ENCODE assay signal across 1 cellular context in the genomic region with DNA sequence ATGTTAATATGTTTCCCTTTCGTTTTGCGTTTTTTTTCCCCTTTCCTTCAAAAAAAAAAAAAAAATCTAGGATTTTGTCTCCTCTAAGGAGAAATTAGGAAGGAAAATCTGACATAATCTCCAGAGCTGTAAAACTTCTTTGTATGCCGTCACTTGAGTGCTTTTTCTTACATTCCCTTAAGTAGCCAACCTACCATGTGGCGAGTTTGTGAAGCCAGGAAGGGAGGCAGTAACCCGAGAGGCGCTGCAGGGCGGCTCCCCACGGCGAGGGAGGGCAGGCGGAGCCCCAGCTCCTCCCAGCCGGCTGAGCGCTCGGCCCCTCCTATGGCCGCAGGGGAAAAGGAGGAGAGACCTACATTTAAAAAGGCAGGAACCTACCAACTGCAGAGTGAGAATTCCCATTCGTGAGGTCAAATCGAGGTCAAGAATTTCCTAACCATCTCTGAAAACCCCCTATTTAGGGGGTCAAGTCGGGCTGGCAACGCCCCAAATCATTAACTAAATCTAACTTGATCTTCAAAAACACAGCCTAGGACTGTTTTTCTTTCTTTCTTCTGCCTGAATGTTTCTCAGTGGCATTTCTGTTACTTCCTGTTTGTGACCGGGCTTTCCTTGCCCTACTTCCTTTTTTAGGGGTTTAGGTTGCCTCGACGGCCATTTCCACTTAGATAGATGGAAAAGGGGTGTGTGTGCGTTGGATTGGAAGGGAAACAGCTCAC.
TF ChIP-seq lines count a peak whose summit lies in the region.

No MANE protein-coding gene starts in this region.

TF ChIP-seq in K562, 482 proteins besides CTCF, POLR2A, EP300 and RAD21 (continued from another document and continues in another):
- TF ChIP-seq, protein P1, sequence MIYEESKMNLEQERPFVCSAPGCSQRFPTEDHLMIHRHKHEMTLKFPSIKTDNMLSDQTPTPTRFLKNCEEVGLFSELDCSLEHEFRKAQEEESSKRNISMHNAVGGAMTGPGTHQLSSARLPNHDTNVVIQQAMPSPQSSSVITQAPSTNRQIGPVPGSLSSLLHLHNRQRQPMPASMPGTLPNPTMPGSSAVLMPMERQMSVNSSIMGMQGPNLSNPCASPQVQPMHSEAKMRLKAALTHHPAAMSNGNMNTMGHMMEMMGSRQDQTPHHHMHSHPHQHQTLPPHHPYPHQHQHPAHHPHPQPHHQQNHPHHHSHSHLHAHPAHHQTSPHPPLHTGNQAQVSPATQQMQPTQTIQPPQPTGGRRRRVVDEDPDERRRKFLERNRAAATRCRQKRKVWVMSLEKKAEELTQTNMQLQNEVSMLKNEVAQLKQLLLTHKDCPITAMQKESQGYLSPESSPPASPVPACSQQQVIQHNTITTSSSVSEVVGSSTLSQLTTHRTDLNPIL (CRISPR knock-in tag; IDR thresholded peaks at IDR 0.05), result no peak
- TF ChIP-seq, protein P2, sequence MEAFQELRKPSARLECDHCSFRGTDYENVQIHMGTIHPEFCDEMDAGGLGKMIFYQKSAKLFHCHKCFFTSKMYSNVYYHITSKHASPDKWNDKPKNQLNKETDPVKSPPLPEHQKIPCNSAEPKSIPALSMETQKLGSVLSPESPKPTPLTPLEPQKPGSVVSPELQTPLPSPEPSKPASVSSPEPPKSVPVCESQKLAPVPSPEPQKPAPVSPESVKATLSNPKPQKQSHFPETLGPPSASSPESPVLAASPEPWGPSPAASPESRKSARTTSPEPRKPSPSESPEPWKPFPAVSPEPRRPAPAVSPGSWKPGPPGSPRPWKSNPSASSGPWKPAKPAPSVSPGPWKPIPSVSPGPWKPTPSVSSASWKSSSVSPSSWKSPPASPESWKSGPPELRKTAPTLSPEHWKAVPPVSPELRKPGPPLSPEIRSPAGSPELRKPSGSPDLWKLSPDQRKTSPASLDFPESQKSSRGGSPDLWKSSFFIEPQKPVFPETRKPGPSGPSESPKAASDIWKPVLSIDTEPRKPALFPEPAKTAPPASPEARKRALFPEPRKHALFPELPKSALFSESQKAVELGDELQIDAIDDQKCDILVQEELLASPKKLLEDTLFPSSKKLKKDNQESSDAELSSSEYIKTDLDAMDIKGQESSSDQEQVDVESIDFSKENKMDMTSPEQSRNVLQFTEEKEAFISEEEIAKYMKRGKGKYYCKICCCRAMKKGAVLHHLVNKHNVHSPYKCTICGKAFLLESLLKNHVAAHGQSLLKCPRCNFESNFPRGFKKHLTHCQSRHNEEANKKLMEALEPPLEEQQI (IDR thresholded peaks at IDR 0.05), result peak; percentile 57; the same call in 1 of the 2 replicates
- TF ChIP-seq ZNF77 (CRISPR knock-in tag; IDR thresholded peaks at IDR 0.05) (no peak), ZC3H8 (IDR thresholded peaks at IDR 0.05) (no peak), BCL6 (CRISPR knock-in tag; IDR thresholded peaks at IDR 0.05) (no peak), PTTG1 (tag; IDR thresholded peaks at IDR 0.05; ENCODE audit: low read depth) (no peak), POLR2AphosphoS5 (IDR thresholded peaks at IDR 0.05; ENCODE audit: control insufficient read depth, insufficient read depth, low read depth, low read length) (no peak), COPS2 (conservative IDR thresholded peaks at IDR 0.05) (no peak), SRSF1 (IDR thresholded peaks at IDR 0.05; ENCODE audit: low read depth, low read length) (no peak), ZFP36 (IDR thresholded peaks at IDR 0.05; ENCODE audit: low read depth, low read length, partially characterized antibody) (no peak), LEF1 (IDR thresholded peaks at IDR 0.05) (peak; percentile 13; the same call in 1 of the 2 replicates), PHTF2 (CRISPR knock-in tag; IDR thresholded peaks at IDR 0.05) (no peak), NFIC (IDR thresholded peaks at IDR 0.05) (peak; percentile 25; the same call in 1 of the 2 replicates), FOXJ3 (CRISPR knock-in tag; IDR thresholded peaks at IDR 0.05) (no peak), ZFPM2 (CRISPR knock-in tag; IDR thresholded peaks at IDR 0.05) (no peak), HNRNPUL1 (IDR thresholded peaks at IDR 0.05; ENCODE audit: low read length) (no peak), TAF7 (tag; IDR thresholded peaks at IDR 0.05) (0 out of 2 replicates have a peak, but pooled peaks have one; percentile 18), TCF3 (CRISPR knock-in tag; IDR thresholded peaks at IDR 0.05) (no peak), HDAC3 (IDR thresholded peaks at IDR 0.05; ENCODE audit: borderline replicate concordance, partially characterized antibody) (no peak), ERF (CRISPR knock-in tag; IDR thresholded peaks at IDR 0.05) (no peak), TCFL5 (CRISPR knock-in tag; conservative IDR thresholded peaks at IDR 0.05) (no peak), MED1 (CRISPR knock-in tag; IDR thresholded peaks at IDR 0.05; ENCODE audit: borderline replicate concordance) (no peak), XRCC5 (IDR thresholded peaks at IDR 0.05; ENCODE audit: low read depth, low read length) (no peak), ZNF57 (CRISPR knock-in tag; IDR thresholded peaks at IDR 0.05) (no peak), ZNF3 (CRISPR knock-in tag; IDR thresholded peaks at IDR 0.05) (no peak), ZNF24 (IDR thresholded peaks at IDR 0.05) (no peak), ZNF695 (CRISPR knock-in tag; IDR thresholded peaks at IDR 0.05) (no peak), NFE2 (IDR thresholded peaks at IDR 0.05; ENCODE audit: low read depth) (no peak), POLR2AphosphoS2 (IDR thresholded peaks at IDR 0.05; ENCODE audit: low read length) (no peak), FOXP1 (CRISPR knock-in tag; IDR thresholded peaks at IDR 0.05) (no peak), ZNF324 (CRISPR knock-in tag; IDR thresholded peaks at IDR 0.05) (0 out of 2 replicates have a peak, but pooled peaks have one; percentile 33)
- TF ChIP-seq, protein P3, sequence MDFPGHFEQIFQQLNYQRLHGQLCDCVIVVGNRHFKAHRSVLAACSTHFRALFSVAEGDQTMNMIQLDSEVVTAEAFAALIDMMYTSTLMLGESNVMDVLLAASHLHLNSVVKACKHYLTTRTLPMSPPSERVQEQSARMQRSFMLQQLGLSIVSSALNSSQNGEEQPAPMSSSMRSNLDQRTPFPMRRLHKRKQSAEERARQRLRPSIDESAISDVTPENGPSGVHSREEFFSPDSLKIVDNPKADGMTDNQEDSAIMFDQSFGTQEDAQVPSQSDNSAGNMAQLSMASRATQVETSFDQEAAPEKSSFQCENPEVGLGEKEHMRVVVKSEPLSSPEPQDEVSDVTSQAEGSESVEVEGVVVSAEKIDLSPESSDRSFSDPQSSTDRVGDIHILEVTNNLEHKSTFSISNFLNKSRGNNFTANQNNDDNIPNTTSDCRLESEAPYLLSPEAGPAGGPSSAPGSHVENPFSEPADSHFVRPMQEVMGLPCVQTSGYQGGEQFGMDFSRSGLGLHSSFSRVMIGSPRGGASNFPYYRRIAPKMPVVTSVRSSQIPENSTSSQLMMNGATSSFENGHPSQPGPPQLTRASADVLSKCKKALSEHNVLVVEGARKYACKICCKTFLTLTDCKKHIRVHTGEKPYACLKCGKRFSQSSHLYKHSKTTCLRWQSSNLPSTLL (IDR thresholded peaks at IDR 0.05), result no peak
- TF ChIP-seq, protein P4, sequence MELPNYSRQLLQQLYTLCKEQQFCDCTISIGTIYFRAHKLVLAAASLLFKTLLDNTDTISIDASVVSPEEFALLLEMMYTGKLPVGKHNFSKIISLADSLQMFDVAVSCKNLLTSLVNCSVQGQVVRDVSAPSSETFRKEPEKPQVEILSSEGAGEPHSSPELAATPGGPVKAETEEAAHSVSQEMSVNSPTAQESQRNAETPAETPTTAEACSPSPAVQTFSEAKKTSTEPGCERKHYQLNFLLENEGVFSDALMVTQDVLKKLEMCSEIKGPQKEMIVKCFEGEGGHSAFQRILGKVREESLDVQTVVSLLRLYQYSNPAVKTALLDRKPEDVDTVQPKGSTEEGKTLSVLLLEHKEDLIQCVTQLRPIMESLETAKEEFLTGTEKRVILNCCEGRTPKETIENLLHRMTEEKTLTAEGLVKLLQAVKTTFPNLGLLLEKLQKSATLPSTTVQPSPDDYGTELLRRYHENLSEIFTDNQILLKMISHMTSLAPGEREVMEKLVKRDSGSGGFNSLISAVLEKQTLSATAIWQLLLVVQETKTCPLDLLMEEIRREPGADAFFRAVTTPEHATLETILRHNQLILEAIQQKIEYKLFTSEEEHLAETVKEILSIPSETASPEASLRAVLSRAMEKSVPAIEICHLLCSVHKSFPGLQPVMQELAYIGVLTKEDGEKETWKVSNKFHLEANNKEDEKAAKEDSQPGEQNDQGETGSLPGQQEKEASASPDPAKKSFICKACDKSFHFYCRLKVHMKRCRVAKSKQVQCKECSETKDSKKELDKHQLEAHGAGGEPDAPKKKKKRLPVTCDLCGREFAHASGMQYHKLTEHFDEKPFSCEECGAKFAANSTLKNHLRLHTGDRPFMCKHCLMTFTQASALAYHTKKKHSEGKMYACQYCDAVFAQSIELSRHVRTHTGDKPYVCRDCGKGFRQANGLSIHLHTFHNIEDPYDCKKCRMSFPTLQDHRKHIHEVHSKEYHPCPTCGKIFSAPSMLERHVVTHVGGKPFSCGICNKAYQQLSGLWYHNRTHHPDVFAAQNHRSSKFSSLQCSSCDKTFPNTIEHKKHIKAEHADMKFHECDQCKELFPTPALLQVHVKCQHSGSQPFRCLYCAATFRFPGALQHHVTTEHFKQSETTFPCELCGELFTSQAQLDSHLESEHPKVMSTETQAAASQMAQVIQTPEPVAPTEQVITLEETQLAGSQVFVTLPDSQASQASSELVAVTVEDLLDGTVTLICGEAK (IDR thresholded peaks at IDR 0.05), result peak; percentile 71
- TF ChIP-seq, protein P4 (CRISPR knock-in tag; IDR thresholded peaks at IDR 0.05), result no peak
- TF ChIP-seq, protein P5, sequence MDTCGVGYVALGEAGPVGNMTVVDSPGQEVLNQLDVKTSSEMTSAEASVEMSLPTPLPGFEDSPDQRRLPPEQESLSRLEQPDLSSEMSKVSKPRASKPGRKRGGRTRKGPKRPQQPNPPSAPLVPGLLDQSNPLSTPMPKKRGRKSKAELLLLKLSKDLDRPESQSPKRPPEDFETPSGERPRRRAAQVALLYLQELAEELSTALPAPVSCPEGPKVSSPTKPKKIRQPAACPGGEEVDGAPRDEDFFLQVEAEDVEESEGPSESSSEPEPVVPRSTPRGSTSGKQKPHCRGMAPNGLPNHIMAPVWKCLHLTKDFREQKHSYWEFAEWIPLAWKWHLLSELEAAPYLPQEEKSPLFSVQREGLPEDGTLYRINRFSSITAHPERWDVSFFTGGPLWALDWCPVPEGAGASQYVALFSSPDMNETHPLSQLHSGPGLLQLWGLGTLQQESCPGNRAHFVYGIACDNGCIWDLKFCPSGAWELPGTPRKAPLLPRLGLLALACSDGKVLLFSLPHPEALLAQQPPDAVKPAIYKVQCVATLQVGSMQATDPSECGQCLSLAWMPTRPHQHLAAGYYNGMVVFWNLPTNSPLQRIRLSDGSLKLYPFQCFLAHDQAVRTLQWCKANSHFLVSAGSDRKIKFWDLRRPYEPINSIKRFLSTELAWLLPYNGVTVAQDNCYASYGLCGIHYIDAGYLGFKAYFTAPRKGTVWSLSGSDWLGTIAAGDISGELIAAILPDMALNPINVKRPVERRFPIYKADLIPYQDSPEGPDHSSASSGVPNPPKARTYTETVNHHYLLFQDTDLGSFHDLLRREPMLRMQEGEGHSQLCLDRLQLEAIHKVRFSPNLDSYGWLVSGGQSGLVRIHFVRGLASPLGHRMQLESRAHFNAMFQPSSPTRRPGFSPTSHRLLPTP (IDR thresholded peaks at IDR 0.05; ENCODE audit: borderline replicate concordance, extremely low read depth, insufficient read length), result no peak
- TF ChIP-seq, protein P6, sequence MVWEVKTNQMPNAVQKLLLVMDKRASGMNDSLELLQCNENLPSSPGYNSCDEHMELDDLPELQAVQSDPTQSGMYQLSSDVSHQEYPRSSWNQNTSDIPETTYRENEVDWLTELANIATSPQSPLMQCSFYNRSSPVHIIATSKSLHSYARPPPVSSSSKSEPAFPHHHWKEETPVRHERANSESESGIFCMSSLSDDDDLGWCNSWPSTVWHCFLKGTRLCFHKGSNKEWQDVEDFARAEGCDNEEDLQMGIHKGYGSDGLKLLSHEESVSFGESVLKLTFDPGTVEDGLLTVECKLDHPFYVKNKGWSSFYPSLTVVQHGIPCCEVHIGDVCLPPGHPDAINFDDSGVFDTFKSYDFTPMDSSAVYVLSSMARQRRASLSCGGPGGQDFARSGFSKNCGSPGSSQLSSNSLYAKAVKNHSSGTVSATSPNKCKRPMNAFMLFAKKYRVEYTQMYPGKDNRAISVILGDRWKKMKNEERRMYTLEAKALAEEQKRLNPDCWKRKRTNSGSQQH (CRISPR knock-in tag; IDR thresholded peaks at IDR 0.05), result no peak
- TF ChIP-seq, protein P7, sequence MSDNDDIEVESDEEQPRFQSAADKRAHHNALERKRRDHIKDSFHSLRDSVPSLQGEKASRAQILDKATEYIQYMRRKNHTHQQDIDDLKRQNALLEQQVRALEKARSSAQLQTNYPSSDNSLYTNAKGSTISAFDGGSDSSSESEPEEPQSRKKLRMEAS (CRISPR knock-in tag; IDR thresholded peaks at IDR 0.05), result peak; percentile 56; the same call in 1 of the 2 replicates
